Comparison of ENCODE assay signal across 8 cellular contexts in genomic region chr1:248905949-248906740, GRCh38. TPM values are rescaled to one million over a fixed set of nuclear protein-coding genes. Genes with fewer than 3 reads are reported as not detected.
A peak's percentile ranks its signal among the peaks of the same experiment; 100 is the strongest.
DNase-seq lines count a peak whose midpoint lies in the region; ATAC-seq and TF ChIP-seq lines count a peak whose summit lies in the region.

A gene with protein sequence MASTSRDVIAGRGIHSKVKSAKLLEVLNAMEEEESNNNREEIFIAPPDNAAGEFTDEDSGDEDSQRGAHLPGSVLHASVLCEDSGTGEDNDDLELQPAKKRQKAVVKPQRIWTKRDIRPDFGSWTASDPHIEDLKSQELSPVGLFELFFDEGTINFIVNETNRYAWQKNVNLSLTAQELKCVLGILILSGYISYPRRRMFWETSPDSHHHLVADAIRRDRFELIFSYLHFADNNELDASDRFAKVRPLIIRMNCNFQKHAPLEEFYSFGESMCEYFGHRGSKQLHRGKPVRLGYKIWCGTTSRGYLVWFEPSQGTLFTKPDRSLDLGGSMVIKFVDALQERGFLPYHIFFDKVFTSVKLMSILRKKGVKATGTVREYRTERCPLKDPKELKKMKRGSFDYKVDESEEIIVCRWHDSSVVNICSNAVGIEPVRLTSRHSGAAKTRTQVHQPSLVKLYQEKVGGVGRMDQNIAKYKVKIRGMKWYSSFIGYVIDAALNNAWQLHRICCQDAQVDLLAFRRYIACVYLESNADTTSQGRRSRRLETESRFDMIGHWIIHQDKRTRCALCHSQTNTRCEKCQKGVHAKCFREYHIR (plus strand): TSS chr1:248906235. CDS start chr1:248913863, 7,628 bp downstream.

- DNase-seq in C1 segment of cervical spinal cord (lab: John Stamatoyannopoulos, UW) (peak; percentile 52 to 100 (median 90)), GM19240 (ENCODE audit: insufficient read length, low spot score) (peak; percentile 92), NCI-H524 treated with DMSO at 0.1 percent for 48 hours (lab: John Stamatoyannopoulos, UW) (peak; percentile 39), right lobe of liver (peak; percentile 97 to 98 (median 97))
- DNase-seq in activated CD4-positive, alpha-beta T cell treated with anti-CD3 and anti-CD28 coated beads, Interleukin-2, amount 10 ng/mL, durations not matched to agents 7 days and 5 days: peak; percentile 95
- DNase-seq in stimulated activated CD4-positive, alpha-beta T cell treated with anti-CD3 and anti-CD28 coated beads, Interleukin-4, amount 100 ng/mL, for 24 hours: peak; percentile 96

- CTCF ChIA-PET in activated CD4-positive, alpha-beta T cell treated with anti-CD3 and anti-CD28 coated beads, Interleukin-2, amount 10 ng/mL, durations not matched to agents 7 days and 5 days (lab: Charles Lee): interaction anchor here (0.6 to 1.6 kb wide), 4 partner anchors 32 to 80 kb away, joined by 3 to 7 read pairs (median 3); partner anchors contain the start of gene SH3BP5L

- peak within 1 kb of the TSS; percentile 95 for H3K4me3 Mint-ChIP-seq in activated CD4-positive, alpha-beta T cell treated with anti-CD3 and anti-CD28 coated beads, Interleukin-2, amount 10 ng/mL, durations not matched to agents 7 days and 5 days
- peak within 1 kb of the TSS; percentile 93 for H3K4me3 Mint-ChIP-seq in dendritic cell treated with granulocyte-macrophage colony-stimulating factor and Interleukin-4, amounts not matched to agents 40 ng/mL and 50 ng/mL, for 4 days

- TF ChIP-seq CTCF in right lobe of liver (IDR thresholded peaks at IDR 0.05): peak; percentile 54 to 84 (median 60)

- H3K27ac ChIP-seq in right lobe of liver: peak within 1 kb of the TSS; percentile 79 to 92 (median 86)

- H3K36me3 ChIP-seq in right lobe of liver: no peaks in the 10 kb centered on the region

- H3K4me3 ChIP-seq in right lobe of liver: peak within 1 kb of the TSS; percentile 67 to 78 (median 70)

- H3K9me3 Mint-ChIP-seq in activated CD4-positive, alpha-beta T cell treated with anti-CD3 and anti-CD28 coated beads, Interleukin-2, amount 10 ng/mL, durations not matched to agents 7 days and 5 days: no peaks in the 10 kb centered on the region
- H3K9me3 Mint-ChIP-seq in dendritic cell treated with granulocyte-macrophage colony-stimulating factor and Interleukin-4, amounts not matched to agents 40 ng/mL and 50 ng/mL, for 4 days: no peaks in the 10 kb centered on the region

- peaks cover 2% of the 10 kb centered on the region for H3K36me3 Mint-ChIP-seq in activated CD4-positive, alpha-beta T cell treated with anti-CD3 and anti-CD28 coated beads, Interleukin-2, amount 10 ng/mL, durations not matched to agents 7 days and 5 days (ENCODE audit: low read depth)
- peaks cover 35% of the 10 kb centered on the region for H3K36me3 Mint-ChIP-seq in dendritic cell treated with granulocyte-macrophage colony-stimulating factor and Interleukin-4, amounts not matched to agents 40 ng/mL and 50 ng/mL, for 4 days (ENCODE audit: low read depth)

- peak; percentile 96 for ATAC-seq in HG03457 (IDR thresholded peaks at IDR 0.05; ENCODE audit: unreplicated experiment)
- peak; percentile 92 to 98 (median 98) for ATAC-seq in right lobe of liver

- WGBS in right lobe of liver (ENCODE audit: insufficient coverage, low coverage, low lambda C conversion rate, missing lambda C conversion rate): 0% methylated on average over 33 of the region's 80 CpGs

- intact Hi-C loops in dendritic cell treated with granulocyte-macrophage colony-stimulating factor and Interleukin-4, amounts not matched to agents 40 ng/mL and 50 ng/mL, for 4 days (cut with micrococcal nuclease): loop anchor here (2.0 kb wide), 2 partner anchors 47 to 67 kb away; partner anchors contain the start of genes ZNF672 and ZNF692
- intact Hi-C loops in right lobe of liver (cut with DNase I): no loop called here

- no peaks in the 10 kb centered on the region for H3K9me3 ChIP-seq in right lobe of liver

- no peaks in the 10 kb centered on the region for H3K27me3 ChIP-seq in right lobe of liver

- TF ChIP-seq POLR2A in right lobe of liver (IDR thresholded peaks at IDR 0.05): peak; percentile 92

- peaks cover 12% of the 10 kb centered on the region for H3K27me3 Mint-ChIP-seq in activated CD4-positive, alpha-beta T cell treated with anti-CD3 and anti-CD28 coated beads, Interleukin-2, amount 10 ng/mL, durations not matched to agents 7 days and 5 days
- H3K27me3 Mint-ChIP-seq in dendritic cell treated with granulocyte-macrophage colony-stimulating factor and Interleukin-4, amounts not matched to agents 40 ng/mL and 50 ng/mL, for 4 days: peaks cover 2% of the 10 kb centered on the region

- peaks cover 30% of the 10 kb centered on the region for H3K4me1 Mint-ChIP-seq in activated CD4-positive, alpha-beta T cell treated with anti-CD3 and anti-CD28 coated beads, Interleukin-2, amount 10 ng/mL, durations not matched to agents 7 days and 5 days
- H3K4me1 Mint-ChIP-seq in dendritic cell treated with granulocyte-macrophage colony-stimulating factor and Interleukin-4, amounts not matched to agents 40 ng/mL and 50 ng/mL, for 4 days (ENCODE audit: low read depth): peaks cover 33% of the 10 kb centered on the region

- peak within 1 kb of the TSS; percentile 99 for H3K27ac Mint-ChIP-seq in activated CD4-positive, alpha-beta T cell treated with anti-CD3 and anti-CD28 coated beads, Interleukin-2, amount 10 ng/mL, durations not matched to agents 7 days and 5 days
- H3K27ac Mint-ChIP-seq in dendritic cell treated with granulocyte-macrophage colony-stimulating factor and Interleukin-4, amounts not matched to agents 40 ng/mL and 50 ng/mL, for 4 days: peak within 1 kb of the TSS; percentile 96

- H3K4me1 ChIP-seq in right lobe of liver: peaks cover 0 to 10% (median 3%) of the 10 kb centered on the region in 4 donors

- POLR2A ChIA-PET in activated CD4-positive, alpha-beta T cell treated with anti-CD3 and anti-CD28 coated beads, Interleukin-2, amount 10 ng/mL, durations not matched to agents 7 days and 5 days (lab: Charles Lee): no interaction called here

RNA-seq across cellular contexts. Expression of the gene that starts here (rescaled TPM):
- total RNA-seq in activated CD4-positive, alpha-beta T cell treated with anti-CD3 and anti-CD28 coated beads, Interleukin-2, amount 10 ng/mL, durations not matched to agents 7 days and 5 days: 1 to 10 TPM; 4.1 to 5.1 TPM
- 1 to 10 TPM; 2.5 to 4.1 (median 4.0) TPM for total RNA-seq in right lobe of liver

Comparison
In these comparisons a context has a peak if more than half of its experiments do, and no peak if none do; other contexts are left out.
1. Peak in every context shown above with its lines: DNase-seq, ATAC-seq, H3K4me3 ChIP-seq and H3K27ac ChIP-seq.
2. DNase-seq: peak in every context shown above with its lines; median percentile 97 in right lobe of liver; 96 in stimulated activated CD4-positive, alpha-beta T cell treated with anti-CD3 and anti-CD28 coated beads, Interleukin-4, amount 100 ng/mL, for 24 hours; 95 in activated CD4-positive, alpha-beta T cell treated with anti-CD3 and anti-CD28 coated beads, Interleukin-2, amount 10 ng/mL, durations not matched to agents 7 days and 5 days; 92 in GM19240; 90 in C1 segment of cervical spinal cord; 39 in NCI-H524 treated with DMSO at 0.1 percent for 48 hours.